21 cellular contexts compared by ENCODE assay signal in genomic region chr2:75494137-75494769, GRCh38.
"Had no signal": no experiment of that assay in that cellular context is flagged by ENCODE, and none has a peak within 500 bp of the region (broad histone marks: within the 10 kb centered on the region; RNA-seq: fewer than 3 reads in every experiment).

No MANE protein-coding gene starts in this region.

- H3K4me1 Mint-ChIP-seq: activated naive CD4-positive, alpha-beta T cell treated with anti-CD3 and anti-CD28 coated beads, Interleukin-2, amount 50 U/mL, for 24 hours had no signal

- DNase-seq: activated CD4-positive, alpha-beta T cell treated with anti-CD3 and anti-CD28 coated beads for 1 hour; activated CD8-positive, alpha-beta memory T cell treated with anti-CD3 and anti-CD28 coated beads for 24 hours; activated effector memory CD4-positive, alpha-beta T cell treated with anti-CD3 and anti-CD28 coated beads, Interleukin-2, amount 50 U/mL, for 16 hours; activated T-cell treated with anti-CD3 and anti-CD28 coated beads, Interleukin-2, amount 50 U/mL, for 72 hours; effector CD8-positive, alpha-beta T cell; hypothalamus; nucleus accumbens; posterior cingulate gyrus; retina; stimulated activated CD4-positive, alpha-beta T cell treated with anti-CD3 and anti-CD28 coated beads, Interleukin-12 subunit alpha, Interleukin-12 subunit beta, amount 100 ng/mL, for 4 hours; stimulated activated CD4-positive, alpha-beta T cell treated with anti-CD3 and anti-CD28 coated beads, Interleukin-1b, Interleukin-23, amount 100 ng/mL, for 48 hours; stimulated activated naive CD8-positive, alpha-beta T cell treated with anti-CD3 and anti-CD28 coated beads, Interleukin-15, Interleukin-2, amounts not matched to agents 100 U/mL and 50 U/mL, for 24 hours; substantia nigra; T1000; tibial artery had no signal

- H3K4me3 ChIP-seq: lung, tibial artery had no signal

- H3K27me3 Mint-ChIP-seq: dendritic cell treated with granulocyte-macrophage colony-stimulating factor and Interleukin-4, amounts not matched to agents 40 ng/mL and 50 ng/mL, for 4 days had no signal

- H3K27ac Mint-ChIP-seq: activated naive CD4-positive, alpha-beta T cell treated with anti-CD3 and anti-CD28 coated beads, Interleukin-2, amount 50 U/mL, for 24 hours; activated T-cell treated with anti-CD3 and anti-CD28 coated beads, Interleukin-2, amount 50 U/mL, for 72 hours; dendritic cell treated with granulocyte-macrophage colony-stimulating factor and Interleukin-4, amounts not matched to agents 40 ng/mL and 50 ng/mL, for 4 days; mesothelial cell of epicardium; nephron had no signal

- ATAC-seq: activated T-cell treated with anti-CD3 and anti-CD28 coated beads, Interleukin-2, amount 50 U/mL, for 72 hours; esophagus mucosa; stimulated activated naive CD8-positive, alpha-beta T cell treated with anti-CD3 and anti-CD28 coated beads, Interleukin-15, Interleukin-2, amounts not matched to agents 100 U/mL and 50 U/mL, for 24 hours had no signal

- H3K9me3 ChIP-seq: tibial artery had no signal

- H3K36me3 ChIP-seq: tibial artery had no signal

- H3K9me3 Mint-ChIP-seq: activated naive CD4-positive, alpha-beta T cell treated with anti-CD3 and anti-CD28 coated beads, Interleukin-2, amount 50 U/mL, for 24 hours; activated T-cell treated with anti-CD3 and anti-CD28 coated beads, Interleukin-2, amount 50 U/mL, for 72 hours; dendritic cell treated with granulocyte-macrophage colony-stimulating factor and Interleukin-4, amounts not matched to agents 40 ng/mL and 50 ng/mL, for 4 days; mesothelial cell of epicardium; nephron had no signal

- H3K27ac ChIP-seq: tibial artery had no signal

- H3K36me3 Mint-ChIP-seq: activated naive CD4-positive, alpha-beta T cell treated with anti-CD3 and anti-CD28 coated beads, Interleukin-2, amount 50 U/mL, for 24 hours had no signal

- H3K4me3 Mint-ChIP-seq: activated naive CD4-positive, alpha-beta T cell treated with anti-CD3 and anti-CD28 coated beads, Interleukin-2, amount 50 U/mL, for 24 hours; activated T-cell treated with anti-CD3 and anti-CD28 coated beads, Interleukin-2, amount 50 U/mL, for 72 hours; dendritic cell treated with granulocyte-macrophage colony-stimulating factor and Interleukin-4, amounts not matched to agents 40 ng/mL and 50 ng/mL, for 4 days; mesothelial cell of epicardium; nephron had no signal

- H3K4me1 ChIP-seq: tibial artery had no signal
